In the genomic region with DNA sequence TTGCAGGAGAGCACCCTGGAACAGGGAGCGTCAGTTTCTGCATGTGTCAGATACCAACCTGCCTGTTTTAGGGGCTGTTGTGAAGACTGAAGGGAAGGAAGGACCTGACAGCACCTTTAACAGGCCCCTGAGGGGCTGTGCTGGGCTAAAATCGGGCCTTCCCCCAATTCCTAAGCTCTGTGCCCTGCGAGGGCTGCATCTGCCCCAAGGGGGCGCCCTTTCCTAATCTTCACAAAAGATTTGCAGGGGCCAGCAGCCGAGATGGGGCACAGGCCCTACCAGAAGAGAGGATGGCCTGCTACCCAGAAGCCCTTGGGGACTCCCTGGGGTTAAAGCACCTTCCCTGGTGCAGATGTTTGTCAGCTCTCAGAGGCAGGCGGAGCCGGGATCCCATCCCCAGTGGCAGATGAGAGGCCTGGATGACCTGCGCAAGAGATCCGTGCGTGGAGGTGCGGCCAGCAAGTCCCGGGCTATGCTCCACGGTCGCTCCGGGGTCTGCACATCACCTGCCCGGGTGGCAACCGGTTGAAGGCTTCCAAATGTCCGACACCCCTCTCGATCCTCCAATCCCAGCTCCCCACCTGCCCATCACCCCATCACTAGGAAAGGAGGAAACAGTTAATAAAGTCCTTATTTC, we compare ENCODE assay signal across 2 cellular contexts.
A peak's percentile ranks its signal among the peaks of the same experiment; 100 is the strongest.
TF ChIP-seq lines count a peak whose summit lies in the region.

No MANE protein-coding gene starts in this region.

TF ChIP-seq in K562, 482 proteins besides CTCF, POLR2A, EP300 and RAD21:
- TF ChIP-seq MAZ (CRISPR knock-in tag; conservative IDR thresholded peaks at IDR 0.05 in 1 of 2, IDR thresholded peaks at IDR 0.05 in 1 of 2) (0 out of 4 replicates have a peak, but pooled peaks of 1 of the 2 experiments have one; percentile 19), ZFX (CRISPR knock-in tag; IDR thresholded peaks at IDR 0.05) (0 out of 2 replicates have a peak, but pooled peaks have one; percentile 22), ILK (tag; IDR thresholded peaks at IDR 0.05; ENCODE audit: borderline replicate concordance, low read depth) (no peak), NR3C1 (CRISPR knock-in tag; IDR thresholded peaks at IDR 0.05) (no peak), GATAD2B (IDR thresholded peaks at IDR 0.05; ENCODE audit: borderline replicate concordance) (no peak), PHF21A (IDR thresholded peaks at IDR 0.05; ENCODE audit: borderline replicate concordance, low read depth) (0 out of 2 replicates have a peak, but pooled peaks have one; percentile 24), TAF15 (IDR thresholded peaks at IDR 0.05; ENCODE audit: low read depth, low read length) (no peak), ZNF354B (CRISPR knock-in tag; IDR thresholded peaks at IDR 0.05) (no peak), SMC3 (conservative IDR thresholded peaks at IDR 0.05; ENCODE audit: insufficient read depth, low read depth, low read length) (0 out of 2 replicates have a peak, but pooled peaks have one; percentile 34)
- TF ChIP-seq, protein P1, sequence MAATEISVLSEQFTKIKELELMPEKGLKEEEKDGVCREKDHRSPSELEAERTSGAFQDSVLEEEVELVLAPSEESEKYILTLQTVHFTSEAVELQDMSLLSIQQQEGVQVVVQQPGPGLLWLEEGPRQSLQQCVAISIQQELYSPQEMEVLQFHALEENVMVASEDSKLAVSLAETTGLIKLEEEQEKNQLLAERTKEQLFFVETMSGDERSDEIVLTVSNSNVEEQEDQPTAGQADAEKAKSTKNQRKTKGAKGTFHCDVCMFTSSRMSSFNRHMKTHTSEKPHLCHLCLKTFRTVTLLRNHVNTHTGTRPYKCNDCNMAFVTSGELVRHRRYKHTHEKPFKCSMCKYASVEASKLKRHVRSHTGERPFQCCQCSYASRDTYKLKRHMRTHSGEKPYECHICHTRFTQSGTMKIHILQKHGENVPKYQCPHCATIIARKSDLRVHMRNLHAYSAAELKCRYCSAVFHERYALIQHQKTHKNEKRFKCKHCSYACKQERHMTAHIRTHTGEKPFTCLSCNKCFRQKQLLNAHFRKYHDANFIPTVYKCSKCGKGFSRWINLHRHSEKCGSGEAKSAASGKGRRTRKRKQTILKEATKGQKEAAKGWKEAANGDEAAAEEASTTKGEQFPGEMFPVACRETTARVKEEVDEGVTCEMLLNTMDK (IDR thresholded peaks at IDR 0.05; ENCODE audit: borderline replicate concordance, insufficient read depth, low read depth, low read length, poor library complexity, severe bottlenecking) = peak; percentile 30

TF ChIP-seq in HepG2, 621 proteins besides CTCF, POLR2A, EP300 and RAD21:
- TF ChIP-seq TCF7L2 (IDR thresholded peaks at IDR 0.05; ENCODE audit: low read depth, low read length) (no peak), ERF (CRISPR knock-in tag; IDR thresholded peaks at IDR 0.05) (no peak), FIP1L1 (IDR thresholded peaks at IDR 0.05; ENCODE audit: borderline replicate concordance, insufficient read depth, low read depth, low read length) (no peak), MED13 (CRISPR knock-in tag; IDR thresholded peaks at IDR 0.05) (no peak), SPEN (CRISPR knock-in tag; IDR thresholded peaks at IDR 0.05; ENCODE audit: low read depth) (0 out of 2 replicates have a peak, but pooled peaks have one; percentile 19), SALL1 (CRISPR knock-in tag; IDR thresholded peaks at IDR 0.05) (peak; percentile 41; the same call in 1 of the 2 replicates), ZNF598 (CRISPR knock-in tag; IDR thresholded peaks at IDR 0.05; ENCODE audit: borderline replicate concordance) (no peak), ATF7-NPFF (CRISPR knock-in tag; IDR thresholded peaks at IDR 0.05; ENCODE audit: low read depth) (no peak), AKAP8 (CRISPR knock-in tag; IDR thresholded peaks at IDR 0.05) (no peak), KDM4B (CRISPR knock-in tag; IDR thresholded peaks at IDR 0.05) (no peak), PTBP1 (IDR thresholded peaks at IDR 0.05; ENCODE audit: low read depth, low read length, poor library complexity, severe bottlenecking) (no peak), SETDB1 (CRISPR knock-in tag; IDR thresholded peaks at IDR 0.05; ENCODE audit: borderline replicate concordance) (no peak), EED (CRISPR knock-in tag; IDR thresholded peaks at IDR 0.05) (no peak), RFX5 (IDR thresholded peaks at IDR 0.05; ENCODE audit: low read depth, low read length) (no peak), KLF15 (CRISPR knock-in tag; IDR thresholded peaks at IDR 0.05; ENCODE audit: borderline replicate concordance) (no peak), ZNF883 (CRISPR knock-in tag; IDR thresholded peaks at IDR 0.05; ENCODE audit: not compliant biosample characterization) (no peak), ISL2 (CRISPR knock-in tag; IDR thresholded peaks at IDR 0.05) (no peak), THAP11 (CRISPR knock-in tag; IDR thresholded peaks at IDR 0.05) (no peak), NCOA1 (CRISPR knock-in tag; IDR thresholded peaks at IDR 0.05) (no peak), ZC3H4 (CRISPR knock-in tag; IDR thresholded peaks at IDR 0.05; ENCODE audit: borderline replicate concordance) (no peak), ZFP1 (CRISPR knock-in tag; IDR thresholded peaks at IDR 0.05) (no peak), ZNF792 (CRISPR knock-in tag; IDR thresholded peaks at IDR 0.05) (no peak), CEBPB (IDR thresholded peaks at IDR 0.05; ENCODE audit: borderline replicate concordance, low read depth, low read length) (no peak), ZNF225 (CRISPR knock-in tag; IDR thresholded peaks at IDR 0.05) (no peak), SAP130 (CRISPR knock-in tag; IDR thresholded peaks at IDR 0.05; ENCODE audit: low read depth) (no peak), KAT8 (CRISPR knock-in tag; IDR thresholded peaks at IDR 0.05) (no peak), SMC3 (IDR thresholded peaks at IDR 0.05; ENCODE audit: low read length) (peak; percentile 86), THYN1 (CRISPR knock-in tag; IDR thresholded peaks at IDR 0.05; ENCODE audit: borderline replicate concordance, low read depth) (no peak), ZNF180 (CRISPR knock-in tag; IDR thresholded peaks at IDR 0.05; ENCODE audit: borderline replicate concordance, low read depth) (no peak), NCOA2 (CRISPR knock-in tag; IDR thresholded peaks at IDR 0.05) (no peak), YY1 (IDR thresholded peaks at IDR 0.05; ENCODE audit: insufficient read depth, insufficient replicate concordance, low read depth, low read length) (no peak), STAG1 (CRISPR knock-in tag; IDR thresholded peaks at IDR 0.05) (peak; percentile 88)
- TF ChIP-seq, protein P2, sequence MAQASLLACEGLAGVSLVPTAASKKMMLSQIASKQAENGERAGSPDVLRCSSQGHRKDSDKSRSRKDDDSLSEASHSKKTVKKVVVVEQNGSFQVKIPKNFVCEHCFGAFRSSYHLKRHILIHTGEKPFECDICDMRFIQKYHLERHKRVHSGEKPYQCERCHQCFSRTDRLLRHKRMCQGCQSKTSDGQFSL (CRISPR knock-in tag; IDR thresholded peaks at IDR 0.05) = no peak
- TF ChIP-seq, protein P3, sequence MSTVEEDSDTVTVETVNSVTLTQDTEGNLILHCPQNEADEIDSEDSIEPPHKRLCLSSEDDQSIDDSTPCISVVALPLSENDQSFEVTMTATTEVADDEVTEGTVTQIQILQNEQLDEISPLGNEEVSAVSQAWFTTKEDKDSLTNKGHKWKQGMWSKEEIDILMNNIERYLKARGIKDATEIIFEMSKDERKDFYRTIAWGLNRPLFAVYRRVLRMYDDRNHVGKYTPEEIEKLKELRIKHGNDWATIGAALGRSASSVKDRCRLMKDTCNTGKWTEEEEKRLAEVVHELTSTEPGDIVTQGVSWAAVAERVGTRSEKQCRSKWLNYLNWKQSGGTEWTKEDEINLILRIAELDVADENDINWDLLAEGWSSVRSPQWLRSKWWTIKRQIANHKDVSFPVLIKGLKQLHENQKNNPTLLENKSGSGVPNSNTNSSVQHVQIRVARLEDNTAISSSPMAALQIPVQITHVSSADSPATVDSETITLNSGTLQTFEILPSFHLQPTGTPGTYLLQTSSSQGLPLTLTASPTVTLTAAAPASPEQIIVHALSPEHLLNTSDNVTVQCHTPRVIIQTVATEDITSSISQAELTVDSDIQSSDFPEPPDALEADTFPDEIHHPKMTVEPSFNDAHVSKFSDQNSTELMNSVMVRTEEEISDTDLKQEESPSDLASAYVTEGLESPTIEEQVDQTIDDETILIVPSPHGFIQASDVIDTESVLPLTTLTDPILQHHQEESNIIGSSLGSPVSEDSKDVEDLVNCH (CRISPR knock-in tag; IDR thresholded peaks at IDR 0.05) = no peak
- TF ChIP-seq, protein P4, sequence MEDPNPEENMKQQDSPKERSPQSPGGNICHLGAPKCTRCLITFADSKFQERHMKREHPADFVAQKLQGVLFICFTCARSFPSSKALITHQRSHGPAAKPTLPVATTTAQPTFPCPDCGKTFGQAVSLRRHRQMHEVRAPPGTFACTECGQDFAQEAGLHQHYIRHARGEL (CRISPR knock-in tag; IDR thresholded peaks at IDR 0.05) = no peak
- TF ChIP-seq, protein P5, sequence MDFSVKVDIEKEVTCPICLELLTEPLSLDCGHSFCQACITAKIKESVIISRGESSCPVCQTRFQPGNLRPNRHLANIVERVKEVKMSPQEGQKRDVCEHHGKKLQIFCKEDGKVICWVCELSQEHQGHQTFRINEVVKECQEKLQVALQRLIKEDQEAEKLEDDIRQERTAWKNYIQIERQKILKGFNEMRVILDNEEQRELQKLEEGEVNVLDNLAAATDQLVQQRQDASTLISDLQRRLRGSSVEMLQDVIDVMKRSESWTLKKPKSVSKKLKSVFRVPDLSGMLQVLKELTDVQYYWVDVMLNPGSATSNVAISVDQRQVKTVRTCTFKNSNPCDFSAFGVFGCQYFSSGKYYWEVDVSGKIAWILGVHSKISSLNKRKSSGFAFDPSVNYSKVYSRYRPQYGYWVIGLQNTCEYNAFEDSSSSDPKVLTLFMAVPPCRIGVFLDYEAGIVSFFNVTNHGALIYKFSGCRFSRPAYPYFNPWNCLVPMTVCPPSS (IDR thresholded peaks at IDR 0.05) = no peak
- TF ChIP-seq, protein P6, sequence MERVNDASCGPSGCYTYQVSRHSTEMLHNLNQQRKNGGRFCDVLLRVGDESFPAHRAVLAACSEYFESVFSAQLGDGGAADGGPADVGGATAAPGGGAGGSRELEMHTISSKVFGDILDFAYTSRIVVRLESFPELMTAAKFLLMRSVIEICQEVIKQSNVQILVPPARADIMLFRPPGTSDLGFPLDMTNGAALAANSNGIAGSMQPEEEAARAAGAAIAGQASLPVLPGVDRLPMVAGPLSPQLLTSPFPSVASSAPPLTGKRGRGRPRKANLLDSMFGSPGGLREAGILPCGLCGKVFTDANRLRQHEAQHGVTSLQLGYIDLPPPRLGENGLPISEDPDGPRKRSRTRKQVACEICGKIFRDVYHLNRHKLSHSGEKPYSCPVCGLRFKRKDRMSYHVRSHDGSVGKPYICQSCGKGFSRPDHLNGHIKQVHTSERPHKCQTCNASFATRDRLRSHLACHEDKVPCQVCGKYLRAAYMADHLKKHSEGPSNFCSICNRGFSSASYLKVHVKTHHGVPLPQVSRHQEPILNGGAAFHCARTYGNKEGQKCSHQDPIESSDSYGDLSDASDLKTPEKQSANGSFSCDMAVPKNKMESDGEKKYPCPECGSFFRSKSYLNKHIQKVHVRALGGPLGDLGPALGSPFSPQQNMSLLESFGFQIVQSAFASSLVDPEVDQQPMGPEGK (CRISPR knock-in tag; IDR thresholded peaks at IDR 0.05) = peak; percentile 18; the same call in 1 of the 2 replicates
- TF ChIP-seq, protein P7, sequence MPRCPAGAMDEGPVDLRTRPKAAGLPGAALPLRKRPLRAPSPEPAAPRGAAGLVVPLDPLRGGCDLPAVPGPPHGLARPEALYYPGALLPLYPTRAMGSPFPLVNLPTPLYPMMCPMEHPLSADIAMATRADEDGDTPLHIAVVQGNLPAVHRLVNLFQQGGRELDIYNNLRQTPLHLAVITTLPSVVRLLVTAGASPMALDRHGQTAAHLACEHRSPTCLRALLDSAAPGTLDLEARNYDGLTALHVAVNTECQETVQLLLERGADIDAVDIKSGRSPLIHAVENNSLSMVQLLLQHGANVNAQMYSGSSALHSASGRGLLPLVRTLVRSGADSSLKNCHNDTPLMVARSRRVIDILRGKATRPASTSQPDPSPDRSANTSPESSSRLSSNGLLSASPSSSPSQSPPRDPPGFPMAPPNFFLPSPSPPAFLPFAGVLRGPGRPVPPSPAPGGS (CRISPR knock-in tag; IDR thresholded peaks at IDR 0.05) = no peak
- TF ChIP-seq, protein P8, sequence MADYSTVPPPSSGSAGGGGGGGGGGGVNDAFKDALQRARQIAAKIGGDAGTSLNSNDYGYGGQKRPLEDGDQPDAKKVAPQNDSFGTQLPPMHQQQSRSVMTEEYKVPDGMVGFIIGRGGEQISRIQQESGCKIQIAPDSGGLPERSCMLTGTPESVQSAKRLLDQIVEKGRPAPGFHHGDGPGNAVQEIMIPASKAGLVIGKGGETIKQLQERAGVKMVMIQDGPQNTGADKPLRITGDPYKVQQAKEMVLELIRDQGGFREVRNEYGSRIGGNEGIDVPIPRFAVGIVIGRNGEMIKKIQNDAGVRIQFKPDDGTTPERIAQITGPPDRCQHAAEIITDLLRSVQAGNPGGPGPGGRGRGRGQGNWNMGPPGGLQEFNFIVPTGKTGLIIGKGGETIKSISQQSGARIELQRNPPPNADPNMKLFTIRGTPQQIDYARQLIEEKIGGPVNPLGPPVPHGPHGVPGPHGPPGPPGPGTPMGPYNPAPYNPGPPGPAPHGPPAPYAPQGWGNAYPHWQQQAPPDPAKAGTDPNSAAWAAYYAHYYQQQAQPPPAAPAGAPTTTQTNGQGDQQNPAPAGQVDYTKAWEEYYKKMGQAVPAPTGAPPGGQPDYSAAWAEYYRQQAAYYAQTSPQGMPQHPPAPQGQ (CRISPR knock-in tag; IDR thresholded peaks at IDR 0.05; ENCODE audit: borderline replicate concordance) = no peak
- TF ChIP-seq, protein P9, sequence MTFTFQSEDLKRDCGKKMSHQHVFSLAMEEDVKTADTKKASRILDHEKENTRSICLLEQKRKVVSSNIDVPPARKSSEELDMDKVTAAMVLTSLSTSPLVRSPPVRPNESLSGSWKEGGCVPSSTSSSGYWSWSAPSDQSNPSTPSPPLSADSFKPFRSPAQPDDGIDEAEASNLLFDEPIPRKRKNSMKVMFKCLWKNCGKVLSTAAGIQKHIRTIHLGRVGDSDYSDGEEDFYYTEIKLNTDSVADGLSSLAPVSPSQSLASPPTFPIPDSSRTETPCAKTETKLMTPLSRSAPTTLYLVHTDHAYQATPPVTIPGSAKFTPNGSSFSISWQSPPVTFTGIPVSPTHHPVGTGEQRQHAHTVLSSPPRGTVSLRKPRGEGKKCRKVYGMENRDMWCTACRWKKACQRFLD (CRISPR knock-in tag; IDR thresholded peaks at IDR 0.05; ENCODE audit: borderline replicate concordance) = no peak
- TF ChIP-seq, protein P10, sequence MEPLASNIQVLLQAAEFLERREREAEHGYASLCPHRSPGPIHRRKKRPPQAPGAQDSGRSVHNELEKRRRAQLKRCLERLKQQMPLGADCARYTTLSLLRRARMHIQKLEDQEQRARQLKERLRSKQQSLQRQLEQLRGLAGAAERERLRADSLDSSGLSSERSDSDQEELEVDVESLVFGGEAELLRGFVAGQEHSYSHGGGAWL (CRISPR knock-in tag; IDR thresholded peaks at IDR 0.05) = 0 out of 2 replicates have a peak, but pooled peaks have one; percentile 20
TF ChIP-seq in HepG2: peak in this region for 6.
